Comparison of ENCODE assay signal across 12 cellular contexts in the genomic region with DNA sequence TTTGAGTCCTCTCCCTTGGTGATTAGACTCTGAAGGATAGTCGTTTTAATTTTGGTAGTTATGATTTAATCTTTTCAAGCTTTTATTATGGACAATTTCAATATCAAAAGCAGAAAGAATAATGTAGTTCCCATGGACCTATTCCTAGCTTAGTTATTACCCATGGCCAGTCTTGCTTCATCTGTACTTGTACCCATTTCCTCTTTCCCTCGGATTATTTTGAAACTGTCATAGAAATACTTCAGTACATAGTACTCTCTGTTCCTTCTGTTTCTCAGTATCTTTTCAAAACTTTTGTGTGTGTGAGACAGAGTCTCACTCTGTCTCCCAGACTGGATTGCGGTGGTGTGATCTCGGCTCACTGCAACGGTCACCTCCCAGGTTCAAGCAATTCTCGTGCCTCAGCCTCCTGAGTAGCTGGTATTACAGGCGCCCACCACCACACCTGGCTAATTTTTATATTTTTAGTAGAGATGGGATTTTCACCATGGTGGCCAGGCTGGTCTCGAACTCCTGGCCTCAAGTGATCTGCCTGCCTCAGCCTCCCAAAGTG.
DNase-seq lines count a peak whose midpoint lies in the region; ATAC-seq and TF ChIP-seq lines count a peak whose summit lies in the region.
"Had no signal": no experiment of that assay in that cellular context is flagged by ENCODE, and none has a peak within 500 bp of the region (broad histone marks: within the 10 kb centered on the region; RNA-seq: fewer than 3 reads in every experiment).

No MANE protein-coding gene starts in this region.

- intact Hi-C loops in OCI-LY7 (cut with micrococcal nuclease; ENCODE audit: unreplicated experiment) = no loop called here

- 63 to 83% (median 72%) methylated on average over 8 of the region's 8 CpGs for WGBS in adipose tissue, 3 donors

- CTCF ChIA-PET in OCI-LY7 (lab: Charles Lee; ENCODE audit: unreplicated experiment) = interaction anchor here (0.8 kb wide), 1 partner anchor 14 kb away, joined by 3 read pairs; no protein-coding TSS in a partner anchor

- H3K36me3 ChIP-seq in OCI-LY7 (ENCODE audit: insufficient read depth, low read length) = no peaks in the 10 kb centered on the region

- ATAC-seq in GM18498 (IDR thresholded peaks at IDR 0.05; ENCODE audit: unreplicated experiment) (peak; percentile 35), HG03432 (IDR thresholded peaks at IDR 0.05; ENCODE audit: unreplicated experiment) (peak; percentile 33), omental fat pad (ENCODE audit: low FRiP score) (peak; percentile 20), HG03139 (IDR thresholded peaks at IDR 0.05; ENCODE audit: unreplicated experiment) (no peak)

- no peaks in the 10 kb centered on the region for H3K79me2 ChIP-seq in OCI-LY7 (ENCODE audit: insufficient read depth, low read depth, low read length)

- peak overlapping the region; percentile 11 for H3K27ac ChIP-seq in adipose tissue (ENCODE audit: low read depth, low read length)
- no peak overlapping the region for H3K27ac ChIP-seq in OCI-LY7 (ENCODE audit: low read depth, low read length, poor library complexity, severe bottlenecking)
- H3K27ac ChIP-seq: RWPE1 had no signal

- no peak overlapping the region for H3K4me3 ChIP-seq in OCI-LY7 (ENCODE audit: low read depth, low read length, poor library complexity, severe bottlenecking)

- no peaks in the 10 kb centered on the region; the same call in 1 of the 2 replicates for H4K20me1 ChIP-seq in OCI-LY7 (ENCODE audit: insufficient read depth, low read length)

- no peaks in the 10 kb centered on the region for H3K9me2 ChIP-seq in OCI-LY7 (ENCODE audit: insufficient read depth, low read length)

- H3K4me2 ChIP-seq in OCI-LY7 (ENCODE audit: low read length) = no peak overlapping the region

- POLR2A ChIA-PET in OCI-LY7 (lab: Charles Lee) = interaction anchor here (0.6 to 1.2 kb wide), 6 partner anchors 12 to 57 kb away, joined by 3 read pairs; no protein-coding TSS in a partner anchor

- H3K9me3 ChIP-seq in OCI-LY7 (ENCODE audit: low read length) = no peaks in the 10 kb centered on the region

- H3K4me1 ChIP-seq in OCI-LY7 (ENCODE audit: insufficient read depth, low read length, poor library complexity, severe bottlenecking) = peaks cover 6% of the 10 kb centered on the region

- TF ChIP-seq CTCF in omental fat pad (IDR thresholded peaks at IDR 0.05) = no peak
- TF ChIP-seq CTCF in OCI-LY7 (conservative IDR thresholded peaks at IDR 0.05; ENCODE audit: low read length) = no peak

- DNase-seq in omental fat pad (ENCODE audit: low spot score) (no peak), OCI-LY7 (ENCODE audit: low spot score) (no peak), retina (no peak)
- no peak for DNase-seq in stimulated activated CD4-positive, alpha-beta T cell treated with anti-CD3 and anti-CD28 coated beads, Interleukin-1b, Interleukin-23, amount 100 ng/mL, for 48 hours
- DNase-seq: activated T-cell treated with anti-CD3 and anti-CD28 coated beads, Interleukin-2, amount 50 U/mL, for 48 hours; COR-L47; midbrain had no signal

- no peak overlapping the region for H2AFZ ChIP-seq in OCI-LY7 (ENCODE audit: low read length)

- no TSS peak for BruUV-seq in OCI-LY7 (replicated peaks; lab: Mats Ljungman, UMichigan)
